8 cellular contexts compared by ENCODE assay signal in genomic region chr5:78983601-78984000, GRCh38. TPM values are rescaled to one million over a fixed set of nuclear protein-coding genes. Genes with fewer than 3 reads are reported as not detected.
DNase-seq lines count a peak whose midpoint lies in the region; ATAC-seq and TF ChIP-seq lines count a peak whose summit lies in the region.

No MANE protein-coding gene starts in this region.

- peak overlapping the region; percentile 89 to 94 for H3K4me3 Mint-ChIP-seq in activated T-cell treated with anti-CD3 and anti-CD28 coated beads, Interleukin-2, amount 50 U/mL, for 72 hours
- H3K4me3 Mint-ChIP-seq in activated T-helper 2 cell treated with anti-CD3 and anti-CD28 coated beads, Interferon-gamma antibody, Interleukin-2, Interleukin-4, amounts not matched to agents 10 μg/mL and 5 μg/mL and 100 μg/mL, durations not matched to agents 14 hours and 24 hours and 36 hours (ENCODE audit: low read depth): peak overlapping the region; percentile 85

- H3K9me3 Mint-ChIP-seq in activated T-cell treated with anti-CD3 and anti-CD28 coated beads, Interleukin-2, amount 50 U/mL, for 72 hours: no peaks in the 10 kb centered on the region
- no peaks in the 10 kb centered on the region for H3K9me3 Mint-ChIP-seq in activated T-helper 2 cell treated with anti-CD3 and anti-CD28 coated beads, Interferon-gamma antibody, Interleukin-2, Interleukin-4, amounts not matched to agents 10 μg/mL and 5 μg/mL and 100 μg/mL, durations not matched to agents 14 hours and 24 hours and 36 hours

- TF ChIP-seq CTCF in thyroid gland (IDR thresholded peaks at IDR 0.05): no peak

- peak overlapping the region; percentile 97 to 98 (median 97) for H3K27ac ChIP-seq in thyroid gland

- H3K4me1 ChIP-seq in thyroid gland: peaks cover 0 to 11% of the 10 kb centered on the region in 2 donors

- intact Hi-C loops in activated T-helper 2 cell treated with anti-CD3 and anti-CD28 coated beads, Interferon-gamma antibody, Interleukin-2, Interleukin-4, amounts not matched to agents 10 μg/mL and 5 μg/mL and 100 μg/mL, durations not matched to agents 14 hours and 24 hours and 36 hours (cut with micrococcal nuclease): loop anchor here (10.0 kb wide), 1 partner anchor 1001 kb away; no protein-coding TSS in a partner anchor
- intact Hi-C loops in thyroid gland (cut with DNase I): no loop called here

- H3K4me3 ChIP-seq in thyroid gland (replicated peaks in 1 of 3): peak overlapping the region in 1 of 3 donors; percentile 91

- TF ChIP-seq POLR2A in thyroid gland (IDR thresholded peaks at IDR 0.05): no peak

- H3K27me3 ChIP-seq in thyroid gland: no peaks in the 10 kb centered on the region

- H3K27me3 Mint-ChIP-seq in activated T-cell treated with anti-CD3 and anti-CD28 coated beads, Interleukin-2, amount 50 U/mL, for 72 hours (ENCODE audit: low read depth): no peaks in the 10 kb centered on the region
- H3K27me3 Mint-ChIP-seq in activated T-helper 2 cell treated with anti-CD3 and anti-CD28 coated beads, Interferon-gamma antibody, Interleukin-2, Interleukin-4, amounts not matched to agents 10 μg/mL and 5 μg/mL and 100 μg/mL, durations not matched to agents 14 hours and 24 hours and 36 hours (ENCODE audit: low read depth): no peaks in the 10 kb centered on the region

- ATAC-seq in activated T-cell treated with anti-CD3 and anti-CD28 coated beads, Interleukin-2, amount 50 U/mL, for 72 hours (replicated peaks in 1 of 2): no peak

- H3K4me1 Mint-ChIP-seq in activated T-cell treated with anti-CD3 and anti-CD28 coated beads, Interleukin-2, amount 50 U/mL, for 72 hours (ENCODE audit: low read depth): peaks cover 51% of the 10 kb centered on the region
- H3K4me1 Mint-ChIP-seq in activated T-helper 2 cell treated with anti-CD3 and anti-CD28 coated beads, Interferon-gamma antibody, Interleukin-2, Interleukin-4, amounts not matched to agents 10 μg/mL and 5 μg/mL and 100 μg/mL, durations not matched to agents 14 hours and 24 hours and 36 hours (ENCODE audit: low read depth): peaks cover 52% of the 10 kb centered on the region

- no peak for DNase-seq in activated T-cell treated with anti-CD3 and anti-CD28 coated beads, Interleukin-2, amount 50 U/mL, for 72 hours
- DNase-seq in activated T-cell treated with anti-CD3 and anti-CD28 coated beads for 4 hours: no peak
- DNase-seq in activated T-helper 2 cell treated with anti-CD3 and anti-CD28 coated beads, Interferon-gamma antibody, Interleukin-2, Interleukin-4, amounts not matched to agents 10 μg/mL and 5 μg/mL and 100 μg/mL, durations not matched to agents 14 hours and 24 hours and 36 hours (ENCODE audit: low spot score): no peak
- peak; percentile 30 for DNase-seq in left kidney (ENCODE audit: low read depth, low spot score)
- no peak for DNase-seq in thyroid gland
- no peak for DNase-seq in activated CD4-positive, CD25-positive, alpha-beta regulatory T cell treated with anti-CD3 and anti-CD28 coated beads, Interleukin-2, amount 50 U/mL, for 72 hours
- no peak for DNase-seq in medulla oblongata (ENCODE audit: extremely low spot score)
- no peak for DNase-seq in NCI-H2227 treated with DMSO at 0.1 percent for 48 hours (lab: John Stamatoyannopoulos, UW)

- no peaks in the 10 kb centered on the region for H3K36me3 ChIP-seq in thyroid gland

- 80 to 90% methylated on average over 5 of the region's 5 CpGs for WGBS in thyroid gland, 2 donors

- H3K27ac Mint-ChIP-seq in activated T-cell treated with anti-CD3 and anti-CD28 coated beads, Interleukin-2, amount 50 U/mL, for 72 hours: peak overlapping the region; percentile 93
- H3K27ac Mint-ChIP-seq in activated T-helper 2 cell treated with anti-CD3 and anti-CD28 coated beads, Interferon-gamma antibody, Interleukin-2, Interleukin-4, amounts not matched to agents 10 μg/mL and 5 μg/mL and 100 μg/mL, durations not matched to agents 14 hours and 24 hours and 36 hours: peak overlapping the region; percentile 87

- no peaks in the 10 kb centered on the region for H3K36me3 Mint-ChIP-seq in activated T-cell treated with anti-CD3 and anti-CD28 coated beads, Interleukin-2, amount 50 U/mL, for 72 hours (ENCODE audit: insufficient read depth in 2 of 2)
- peaks cover 12% of the 10 kb centered on the region for H3K36me3 Mint-ChIP-seq in activated T-helper 2 cell treated with anti-CD3 and anti-CD28 coated beads, Interferon-gamma antibody, Interleukin-2, Interleukin-4, amounts not matched to agents 10 μg/mL and 5 μg/mL and 100 μg/mL, durations not matched to agents 14 hours and 24 hours and 36 hours (ENCODE audit: low read depth)

- H3K9me3 ChIP-seq in thyroid gland: no peaks in the 10 kb centered on the region

RNA-seq across cellular contexts. Expression of gene ARSB, which starts 1.5 kb away (rescaled TPM):
- total RNA-seq in activated T-cell treated with anti-CD3 and anti-CD28 coated beads, Interleukin-2, amount 50 U/mL, for 72 hours: 10 to 100 TPM; 12.4 to 15.3 TPM
- 19.0 and 19.6 TPM in 2 replicates for total RNA-seq in activated T-helper 2 cell treated with anti-CD3 and anti-CD28 coated beads, Interferon-gamma antibody, Interleukin-2, Interleukin-4, amounts not matched to agents 10 μg/mL and 5 μg/mL and 100 μg/mL, durations not matched to agents 14 hours and 24 hours and 36 hours
- 10 to 100 TPM; 10.0 to 17.4 (median 13.9) TPM for total RNA-seq in thyroid gland
